ENCODE assay signal across 8 cellular contexts in genomic region chr16:57802635-57803412, GRCh38. TPM values are rescaled to one million over a fixed set of nuclear protein-coding genes. Genes with fewer than 3 reads are reported as not detected.
DNase-seq lines count a peak whose midpoint lies in the region; ATAC-seq and TF ChIP-seq lines count a peak whose summit lies in the region.

No MANE protein-coding gene starts in this region.

- H3K4me3 Mint-ChIP-seq in T-cell (peak overlapping the region; percentile 82 to 88 (median 82)), nephron progenitor cell (peak overlapping the region; percentile 87)

- H2AFZ ChIP-seq in fibroblast of lung (ENCODE audit: low read length), result peak overlapping the region; percentile 13

- DNase-seq in NCI-H1092 treated with DMSO at 0.1 percent for 48 hours (lab: John Stamatoyannopoulos, UW) (peak; percentile 36), NCI-H1092 (lab: John Stamatoyannopoulos, UW) (no peak), T-cell (peak in 1 of 34 experiments; percentile 17), fibroblast of lung (ENCODE audit: low read depth in 2 of 2) (peak; percentile 31 to 61), nephron progenitor cell (peak; percentile 28), NCI-H1048 (lab: John Stamatoyannopoulos, UW) (no peak), germinal center (ENCODE audit: low spot score) (no peak)
- no peak for DNase-seq in activated CD4-positive, CD25-positive, alpha-beta regulatory T cell (lab: John Stamatoyannopoulos, UW)

- H3K9me3 ChIP-seq in fibroblast of lung (ENCODE audit: control insufficient read depth, insufficient read depth, low read depth, low read length), result no peaks in the 10 kb centered on the region

- no peaks in the 10 kb centered on the region for H3K27me3 ChIP-seq in fibroblast of lung (ENCODE audit: control insufficient read depth, insufficient read depth, low read length)

- CTCF ChIA-PET in T-cell (lab: Charles Lee), result no interaction called here

- POLR2A ChIA-PET in T-cell (lab: Charles Lee), result no interaction called here

- peak overlapping the region; percentile 24 for H3K27ac ChIP-seq in fibroblast of lung (ENCODE audit: insufficient read depth, low read length)

- H3K4me1 ChIP-seq in fibroblast of lung (ENCODE audit: control insufficient read depth, extremely low read depth, insufficient read depth, low read length), result peaks cover 21% of the 10 kb centered on the region

- H3K27ac Mint-ChIP-seq in T-cell (peak overlapping the region; percentile 41 to 68), nephron progenitor cell (peak overlapping the region; percentile 71)

- peak overlapping the region; percentile 66 for H3K4me2 ChIP-seq in fibroblast of lung (ENCODE audit: extremely low read depth, insufficient read depth, low read length)

- H3K79me2 ChIP-seq in fibroblast of lung (ENCODE audit: control insufficient read depth, insufficient read depth, low read length), result peaks cover 31% of the 10 kb centered on the region

- H3K27me3 Mint-ChIP-seq in T-cell, result peaks cover 31 to 44% of the 10 kb centered on the region in 2 donors
- H3K27me3 Mint-ChIP-seq in nephron progenitor cell (ENCODE audit: low read depth, poor library complexity), result peaks cover 42% of the 10 kb centered on the region

- H4K20me1 ChIP-seq in fibroblast of lung (ENCODE audit: control insufficient read depth, extremely low read depth, insufficient read depth, low read length), result no peaks in the 10 kb centered on the region

- TF ChIP-seq CTCF in fibroblast of lung (conservative IDR thresholded peaks at IDR 0.05 in 1 of 2, IDR thresholded peaks at IDR 0.05 in 1 of 2; ENCODE audit: low read depth in 1 of 2, low read length in 2 of 2) (no peak), nephron progenitor cell (IDR thresholded peaks at IDR 0.05) (no peak)

- peak overlapping the region in 3 of 4 experiments; percentile 33 to 77 (median 76) for H3K4me3 ChIP-seq in fibroblast of lung (replicated peaks in 1 of 4; ENCODE audit: control extremely low read depth in 1 of 4, insufficient read depth in 1 of 4, low read depth in 3 of 4, low read length in 4 of 4)

- peaks cover 7% of the 10 kb centered on the region for H3K36me3 ChIP-seq in fibroblast of lung (ENCODE audit: control insufficient read depth, insufficient read depth, low read length)

- H3K36me3 Mint-ChIP-seq in T-cell (no peaks in the 10 kb centered on the region), nephron progenitor cell (ENCODE audit: low read depth) (no peaks in the 10 kb centered on the region)

- ATAC-seq in T-cell (replicated peaks in 1 of 4), result peak; percentile 29 to 61 (median 40)

- H3K4me1 Mint-ChIP-seq in T-cell, result peaks cover 30 to 42% (median 34%) of the 10 kb centered on the region in 3 donors
- H3K4me1 Mint-ChIP-seq in nephron progenitor cell, result peaks cover 55% of the 10 kb centered on the region

- H3K9me3 Mint-ChIP-seq in T-cell (no peaks in the 10 kb centered on the region), nephron progenitor cell (no peaks in the 10 kb centered on the region)

- no peak overlapping the region for H3K9ac ChIP-seq in fibroblast of lung (ENCODE audit: insufficient read depth, low read length)

RNA-seq across cellular contexts. Expression of gene KIFC3, which starts 0.5 kb away (rescaled TPM):
- total RNA-seq in T-cell (1 to 10 TPM in 4 of 5 donors, under 1 TPM in 1; 0.78 to 4.1 (median 2.7) TPM), fibroblast of lung (30.3 and 44.9 TPM in 2 replicates)
- polyA plus RNA-seq in fibroblast of lung, result 13.8 and 17.8 TPM in 2 replicates
- 20.3 and 31.8 TPM in 2 replicates for polyA plus RNA-seq in fibroblast of lung (2012)
- 41.5 and 58.1 TPM in 2 replicates for polyA minus RNA-seq in fibroblast of lung (ENCODE audit: low replicate concordance)

Comparison
In these comparisons a context has a peak if more than half of its experiments do, and no peak if none do; other contexts are left out.
1. DNase-seq: peak in NCI-H1092 treated with DMSO at 0.1 percent for 48 hours (single experiment), fibroblast of lung (2 of 2) and nephron progenitor cell (single experiment); none in NCI-H1092 (single experiment), NCI-H1048 (single experiment), activated CD4-positive, CD25-positive, alpha-beta regulatory T cell (0 of 4) and germinal center (single experiment).